Comparison of ENCODE assay signal across 8 cellular contexts in genomic region chr4:48830706-48831531, GRCh38. TPM values are rescaled to one million over a fixed set of nuclear protein-coding genes. Genes with fewer than 3 reads are reported as not detected.
DNase-seq lines count a peak whose midpoint lies in the region; FAIRE-seq and TF ChIP-seq lines count a peak whose summit lies in the region.

Gene OCIAD1 (plus strand): TSS chr4:48831088. CDS start chr4:48832625, 1,537 bp downstream.

- TF ChIP-seq CTCF in HFF-Myc (IDR thresholded peaks at IDR 0.05; ENCODE audit: low read depth, low read length, missing control alignments) (no peak), subcutaneous adipose tissue (IDR thresholded peaks at IDR 0.05; ENCODE audit: low read depth) (no peak)

- H3K27me3 ChIP-seq in neuronal stem cell (ENCODE audit: control insufficient read depth in 3 of 3, insufficient read depth in 3 of 3, low read depth in 1 of 3, low read length in 3 of 3), result no peaks in the 10 kb centered on the region

- peak within 1 kb of the TSS; percentile 91 for H2BK5ac ChIP-seq in neuronal stem cell (ENCODE audit: low read length)

- DNase-seq in GM03348 (ENCODE audit: low spot score) (peak; percentile 100), HFF-Myc (ENCODE audit: extremely low read depth, low read depth) (peak; percentile 99), NAMALWA (ENCODE audit: low spot score) (peak; percentile 99), SK-N-DZ (ENCODE audit: low spot score) (peak; percentile 99), frontal cortex (ENCODE audit: low spot score in 2 of 2) (peak; percentile 80 to 96), neuronal stem cell (ENCODE audit: low spot score) (peak; percentile 97)
- DNase-seq in activated naive CD4-positive, alpha-beta T cell treated with anti-CD3 and anti-CD28 coated beads for 36 hours, result peak; percentile 96

- peak within 1 kb of the TSS; percentile 71 for H3K23ac ChIP-seq in neuronal stem cell (ENCODE audit: low read depth, low read length, poor library complexity)

- peak within 1 kb of the TSS; percentile 86 for H3K14ac ChIP-seq in neuronal stem cell (ENCODE audit: low read length)

- H2AFZ ChIP-seq in neuronal stem cell (ENCODE audit: low read length), result peak within 1 kb of the TSS; percentile 90

- H4K8ac ChIP-seq in neuronal stem cell (ENCODE audit: low read depth, low read length), result peak within 1 kb of the TSS; percentile 87

- H3K4me1 ChIP-seq in neuronal stem cell (ENCODE audit: control insufficient read depth in 2 of 2, insufficient read depth in 1 of 2, low read depth in 1 of 2, low read length in 2 of 2), result peaks cover 2 to 6% of the 10 kb centered on the region in 2 donors

- H3K4ac ChIP-seq in neuronal stem cell (ENCODE audit: low read length), result peak within 1 kb of the TSS; percentile 72

- peak within 1 kb of the TSS; percentile 100 for H3K9ac ChIP-seq in neuronal stem cell (ENCODE audit: low read depth, low read length, poor library complexity)

- H2BK12ac ChIP-seq in neuronal stem cell (ENCODE audit: low read length), result no peak within 1 kb of the TSS

- H3K27ac ChIP-seq in neuronal stem cell (replicated peaks; ENCODE audit: low read length), result peak within 1 kb of the TSS; percentile 98

- peak within 1 kb of the TSS; percentile 34 for H3K4me2 ChIP-seq in neuronal stem cell (ENCODE audit: insufficient read depth, low read length, poor library complexity, severe bottlenecking)

- peak within 1 kb of the TSS; percentile 100 for H3K4me3 Mint-ChIP-seq in activated naive CD4-positive, alpha-beta T cell treated with anti-CD3 and anti-CD28 coated beads for 36 hours

- H3K79me1 ChIP-seq in neuronal stem cell (ENCODE audit: low read depth, low read length), result no peaks in the 10 kb centered on the region

- no CpG with 5 or more reads among the region's 56 CpGs for WGBS in neuronal stem cell (ENCODE audit: extremely low coverage in 2 of 2, insufficient read length in 2 of 2, insufficient replicate concordance in 1 of 2), 2 donors

- peak within 1 kb of the TSS; percentile 26 for H2BK120ac ChIP-seq in neuronal stem cell (ENCODE audit: low read depth, low read length)

- peak; percentile 3 for FAIRE-seq in frontal cortex (lab: Jason Lieb, UNC)

- H4K91ac ChIP-seq in neuronal stem cell (ENCODE audit: low read depth, low read length, poor library complexity), result peak within 1 kb of the TSS; percentile 90

- H3K27ac Mint-ChIP-seq in activated naive CD4-positive, alpha-beta T cell treated with anti-CD3 and anti-CD28 coated beads for 36 hours, result peak within 1 kb of the TSS; percentile 100

- H3K36me3 ChIP-seq in neuronal stem cell (replicated peaks in 1 of 2; ENCODE audit: control insufficient read depth in 2 of 2, insufficient read depth in 2 of 2, low read length in 2 of 2), result peaks cover 9 to 36% of the 10 kb centered on the region in 2 donors

- H3K36me3 Mint-ChIP-seq in activated naive CD4-positive, alpha-beta T cell treated with anti-CD3 and anti-CD28 coated beads for 36 hours (ENCODE audit: low read depth), result peaks cover 7% of the 10 kb centered on the region

- peak within 1 kb of the TSS; percentile 43 for H2AK5ac ChIP-seq in neuronal stem cell (ENCODE audit: low read depth, low read length)

- peaks cover 23% of the 10 kb centered on the region for H3K4me1 Mint-ChIP-seq in activated naive CD4-positive, alpha-beta T cell treated with anti-CD3 and anti-CD28 coated beads for 36 hours (ENCODE audit: low read depth)

- H3K9me3 Mint-ChIP-seq in activated naive CD4-positive, alpha-beta T cell treated with anti-CD3 and anti-CD28 coated beads for 36 hours, result no peaks in the 10 kb centered on the region

- CTCF ChIA-PET in activated naive CD4-positive, alpha-beta T cell treated with anti-CD3 and anti-CD28 coated beads for 36 hours (lab: Charles Lee), result interaction anchor here (1.2 to 1.8 kb wide), 2 partner anchors 51 to 114 kb away, joined by 4 to 5 read pairs; partner anchors contain the start of gene FRYL

- peak within 1 kb of the TSS; percentile 97 for H3K18ac ChIP-seq in neuronal stem cell (ENCODE audit: low read length)

- H3K4me3 ChIP-seq in HFF-Myc (replicated peaks; ENCODE audit: low read depth, low read length), result peak within 1 kb of the TSS; percentile 99
- H3K4me3 ChIP-seq in neuronal stem cell (ENCODE audit: low read length in 2 of 2), result peak within 1 kb of the TSS; percentile 91 to 100

- peaks cover 6% of the 10 kb centered on the region for H3K27me3 Mint-ChIP-seq in activated naive CD4-positive, alpha-beta T cell treated with anti-CD3 and anti-CD28 coated beads for 36 hours (ENCODE audit: low read depth)

- H3K9me3 ChIP-seq in neuronal stem cell (replicated peaks in 1 of 2; ENCODE audit: control insufficient read depth in 2 of 2, insufficient read depth in 1 of 2, low read depth in 1 of 2, low read length in 2 of 2), result no peaks in the 10 kb centered on the region

- peak within 1 kb of the TSS; percentile 71 for H2BK15ac ChIP-seq in neuronal stem cell (ENCODE audit: low read length)

- intact Hi-C loops in activated naive CD4-positive, alpha-beta T cell treated with anti-CD3 and anti-CD28 coated beads for 36 hours (cut with micrococcal nuclease), result loop anchor here (1.0 to 10.0 kb wide), 13 partner anchors 8 to 916 kb away; partner anchors contain the start of genes FRYL, NFXL1 and SLAIN2

RNA-seq across cellular contexts. Expression of gene OCIAD1, which starts in this region (rescaled TPM):
- 201 and 209 TPM in 2 replicates for polyA plus RNA-seq in SK-N-DZ (2014; cell fraction: cytosol; rRNA removed)
- 129 and 156 TPM in 2 replicates for polyA plus RNA-seq in SK-N-DZ (2014; cell fraction: nucleus; rRNA removed)
- total RNA-seq in activated naive CD4-positive, alpha-beta T cell treated with anti-CD3 and anti-CD28 coated beads for 36 hours, result 10 to 100 TPM; 91.9 to 99.0 TPM
- total RNA-seq in frontal cortex (179 TPM), subcutaneous adipose tissue (100 to 1,000 TPM in 1 of 4 donors, 10 to 100 TPM in 3; 86.3 to 122 (median 91.1) TPM)
- polyA plus RNA-seq in neuronal stem cell (2013, experiment 1 of 2), result 170 TPM
- polyA plus RNA-seq in neuronal stem cell (2013, experiment 2 of 2), result 177 TPM

Comparison
In these comparisons a context has a peak if more than half of its experiments do, and no peak if none do; other contexts are left out.
1. Peak in every context shown above with its lines: DNase-seq, H3K4me3 ChIP-seq and H3K27ac ChIP-seq.